8 cellular contexts compared by ENCODE assay signal in genomic region chr3:136861890-136862610, GRCh38. TPM values are rescaled to one million over a fixed set of nuclear protein-coding genes. Genes with fewer than 3 reads are reported as not detected.
DNase-seq lines count a peak whose midpoint lies in the region; ATAC-seq lines count a peak whose summit lies in the region.

Gene NCK1, plus strand, starts transcription at chr3:136862208. Its CDS starts 65,794 bp downstream, at chr3:136928002.

- ATAC-seq in GM19468 (IDR thresholded peaks at IDR 0.05; ENCODE audit: extremely low read depth, unreplicated experiment), result peak; percentile 92

- DNase-seq in COLO829 (ENCODE audit: low spot score) (peak; percentile 92), HS-5 (ENCODE audit: low read depth) (peak; percentile 89), lung microvascular endothelial cell (ENCODE audit: low read depth in 2 of 2) (peak; percentile 99)
- DNase-seq in NK-92 treated with Interleukin-12 subunit alpha and Interleukin-12 subunit beta, amount 100 ng/mL, for 24 hours (lab: John Stamatoyannopoulos, UW), result peak; percentile 98
- DNase-seq in activated CD8-positive, alpha-beta memory T cell treated with anti-CD3 and anti-CD28 coated beads for 24 hours, result peak; percentile 98
- peak; percentile 97 for DNase-seq in effector CD8-positive, alpha-beta T cell (lab: John Stamatoyannopoulos, UW)
- peak; percentile 95 to 97 (median 95) for DNase-seq in stimulated activated CD4-positive, alpha-beta T cell treated with anti-CD3 and anti-CD28 coated beads, TNF-alpha, amount 100 ng/mL, for 48 hours (ENCODE audit: low read depth in 3 of 3)

RNA-seq across cellular contexts. Expression of gene NCK1, which starts in this region (rescaled TPM):
- 45.5 and 108 TPM in 2 replicates for total RNA-seq in lung microvascular endothelial cell

Comparison
In these comparisons a context has a peak if more than half of its experiments do, and no peak if none do; other contexts are left out.
1. Peak in every context shown above with its lines: DNase-seq and ATAC-seq.